ENCODE assay signal across 8 cellular contexts in genomic region chr10:124152781-124153600, GRCh38. TPM values are rescaled to one million over a fixed set of nuclear protein-coding genes. Genes with fewer than 3 reads are reported as not detected.
DNase-seq lines count a peak whose midpoint lies in the region; ATAC-seq lines count a peak whose summit lies in the region.

No MANE protein-coding gene starts in this region.

- peak overlapping the region in 1 of 6 donors; percentile 76 for H3K27ac Mint-ChIP-seq in naive B cell

- DNase-seq in NCI-H1436 treated with DMSO at 0.1 percent for 48 hours (lab: John Stamatoyannopoulos, UW) (peak; percentile 87), epithelial cell of prostate (ENCODE audit: low read depth, low spot score) (peak; percentile 91), naive B cell (peak; percentile 38), ureter (ENCODE audit: low spot score) (peak; percentile 63)
- peak; percentile 60 for DNase-seq in activated CD4-positive, alpha-beta T cell treated with anti-CD3 and anti-CD28 coated beads for 48 hours

- ATAC-seq in GM18498 (IDR thresholded peaks at IDR 0.05; ENCODE audit: unreplicated experiment), result peak; percentile 70
- ATAC-seq in HG02759 (IDR thresholded peaks at IDR 0.05; ENCODE audit: unreplicated experiment), result peak; percentile 80
- peak; percentile 73 for ATAC-seq in naive B cell (ENCODE audit: low read depth in 2 of 2)
- ATAC-seq in HG03025 (IDR thresholded peaks at IDR 0.05; ENCODE audit: low FRiP score, unreplicated experiment), result no peak

- H3K4me1 Mint-ChIP-seq in naive B cell, result peaks cover 3 to 23% (median 10%) of the 10 kb centered on the region in 3 donors

- H3K27ac ChIP-seq in epithelial cell of prostate, result peak overlapping the region; percentile 96

- H3K27me3 Mint-ChIP-seq in naive B cell, result peaks cover 0 to 4% (median 0%) of the 10 kb centered on the region in 3 donors

- peaks cover 0 to 3% (median 0%) of the 10 kb centered on the region in 7 donors for H3K9me3 Mint-ChIP-seq in naive B cell

- H3K4me3 Mint-ChIP-seq in naive B cell, result peak overlapping the region in 1 of 8 donors; percentile 28

- H3K36me3 Mint-ChIP-seq in naive B cell, result no peaks in the 10 kb centered on the region

RNA-seq across cellular contexts. Expression of gene CHST15, which starts 59.6 kb away (rescaled TPM):
- 10 to 100 TPM; 13.4 to 19.5 (median 17.0) TPM for polyA plus RNA-seq in naive B cell (ENCODE audit: low read depth in 6 of 6)
- total RNA-seq in ureter, result 15.7 TPM

Comparison
In these comparisons a context has a peak if more than half of its experiments do, and no peak if none do; other contexts are left out.
1. DNase-seq: peak in every context shown above with its lines; median percentile 91 in epithelial cell of prostate; 87 in NCI-H1436 treated with DMSO at 0.1 percent for 48 hours; 63 in ureter; 60 in activated CD4-positive, alpha-beta T cell treated with anti-CD3 and anti-CD28 coated beads for 48 hours; 38 in naive B cell.